3 cellular contexts compared by ENCODE assay signal in the genomic region with DNA sequence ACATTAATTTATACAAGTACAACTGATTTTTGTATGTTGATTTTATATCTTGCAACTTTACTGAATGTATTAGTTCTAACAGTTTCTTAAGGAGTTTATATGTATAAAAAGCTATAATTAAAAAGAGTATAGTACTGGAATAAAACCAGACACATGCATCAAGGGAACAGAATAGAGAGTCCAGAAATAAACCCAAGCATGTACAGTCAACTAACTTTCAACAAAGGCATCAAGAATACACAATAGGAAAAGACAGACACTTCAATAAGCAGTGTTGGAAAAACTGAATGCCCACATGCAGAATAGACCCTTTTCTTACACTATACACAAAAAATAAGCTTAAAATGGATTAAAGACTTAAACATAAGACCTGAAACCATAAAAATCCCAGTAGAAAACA.
"Had no signal": no experiment of that assay in that cellular context is flagged by ENCODE, and none has a peak within 500 bp of the region (broad histone marks: within the 10 kb centered on the region; RNA-seq: fewer than 3 reads in every experiment).

No MANE protein-coding gene starts in this region.

- ATAC-seq: GM12878 had no signal

- DNase-seq: GDM1, GF-D8 had no signal

- H3K4me3 ChIP-seq: GM12878 had no signal
